Comparison of ENCODE assay signal across 1 cellular context in the genomic region with DNA sequence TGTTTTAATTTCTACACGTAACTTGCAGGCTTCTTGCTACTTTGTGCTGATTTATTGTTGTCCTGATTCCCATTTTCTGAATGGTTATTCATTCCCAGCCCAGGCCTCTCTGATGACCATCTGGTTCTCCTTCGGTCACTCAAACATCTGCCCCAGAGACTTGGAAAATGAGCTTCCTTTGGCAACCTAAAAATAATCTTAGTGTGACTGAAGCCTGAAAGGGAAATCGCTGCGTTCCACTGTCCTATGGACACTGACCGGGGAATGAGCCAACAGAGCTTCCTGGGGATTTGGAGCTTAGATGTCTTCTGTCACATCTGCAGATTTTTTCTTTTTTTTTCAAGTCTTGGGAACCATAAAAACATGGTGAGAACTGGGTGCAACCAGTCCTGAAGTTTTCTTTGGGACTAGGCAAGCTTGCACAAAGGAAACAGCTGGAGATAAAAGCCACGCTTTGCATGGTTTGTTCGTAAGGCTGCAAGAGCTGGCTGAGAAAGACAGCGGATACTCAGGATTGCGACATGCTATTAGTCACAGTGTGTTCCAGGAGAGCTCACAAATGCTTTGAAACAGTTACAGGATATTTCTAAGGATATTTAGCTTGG.
TF ChIP-seq lines count a peak whose summit lies in the region.

No MANE protein-coding gene starts in this region.

TF ChIP-seq in SK-N-SH, 30 proteins besides CTCF, POLR2A, EP300 and RAD21 (continued from another document):
- TF ChIP-seq, protein P1, sequence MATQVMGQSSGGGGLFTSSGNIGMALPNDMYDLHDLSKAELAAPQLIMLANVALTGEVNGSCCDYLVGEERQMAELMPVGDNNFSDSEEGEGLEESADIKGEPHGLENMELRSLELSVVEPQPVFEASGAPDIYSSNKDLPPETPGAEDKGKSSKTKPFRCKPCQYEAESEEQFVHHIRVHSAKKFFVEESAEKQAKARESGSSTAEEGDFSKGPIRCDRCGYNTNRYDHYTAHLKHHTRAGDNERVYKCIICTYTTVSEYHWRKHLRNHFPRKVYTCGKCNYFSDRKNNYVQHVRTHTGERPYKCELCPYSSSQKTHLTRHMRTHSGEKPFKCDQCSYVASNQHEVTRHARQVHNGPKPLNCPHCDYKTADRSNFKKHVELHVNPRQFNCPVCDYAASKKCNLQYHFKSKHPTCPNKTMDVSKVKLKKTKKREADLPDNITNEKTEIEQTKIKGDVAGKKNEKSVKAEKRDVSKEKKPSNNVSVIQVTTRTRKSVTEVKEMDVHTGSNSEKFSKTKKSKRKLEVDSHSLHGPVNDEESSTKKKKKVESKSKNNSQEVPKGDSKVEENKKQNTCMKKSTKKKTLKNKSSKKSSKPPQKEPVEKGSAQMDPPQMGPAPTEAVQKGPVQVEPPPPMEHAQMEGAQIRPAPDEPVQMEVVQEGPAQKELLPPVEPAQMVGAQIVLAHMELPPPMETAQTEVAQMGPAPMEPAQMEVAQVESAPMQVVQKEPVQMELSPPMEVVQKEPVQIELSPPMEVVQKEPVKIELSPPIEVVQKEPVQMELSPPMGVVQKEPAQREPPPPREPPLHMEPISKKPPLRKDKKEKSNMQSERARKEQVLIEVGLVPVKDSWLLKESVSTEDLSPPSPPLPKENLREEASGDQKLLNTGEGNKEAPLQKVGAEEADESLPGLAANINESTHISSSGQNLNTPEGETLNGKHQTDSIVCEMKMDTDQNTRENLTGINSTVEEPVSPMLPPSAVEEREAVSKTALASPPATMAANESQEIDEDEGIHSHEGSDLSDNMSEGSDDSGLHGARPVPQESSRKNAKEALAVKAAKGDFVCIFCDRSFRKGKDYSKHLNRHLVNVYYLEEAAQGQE (IDR thresholded peaks at IDR 0.05; ENCODE audit: low read depth, low read length): no peak
- no peak for TF ChIP-seq POLR2AphosphoS5 (IDR thresholded peaks at IDR 0.05; ENCODE audit: low read depth, low read length)
- no peak for TF ChIP-seq RFX5 (IDR thresholded peaks at IDR 0.05; ENCODE audit: low read length)
- TF ChIP-seq, protein P2, sequence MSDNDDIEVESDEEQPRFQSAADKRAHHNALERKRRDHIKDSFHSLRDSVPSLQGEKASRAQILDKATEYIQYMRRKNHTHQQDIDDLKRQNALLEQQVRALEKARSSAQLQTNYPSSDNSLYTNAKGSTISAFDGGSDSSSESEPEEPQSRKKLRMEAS (IDR thresholded peaks at IDR 0.05; ENCODE audit: low read depth): no peak
- no peak for TF ChIP-seq MXI1 (IDR thresholded peaks at IDR 0.05; ENCODE audit: low read depth, low read length)
- TF ChIP-seq, protein P3, sequence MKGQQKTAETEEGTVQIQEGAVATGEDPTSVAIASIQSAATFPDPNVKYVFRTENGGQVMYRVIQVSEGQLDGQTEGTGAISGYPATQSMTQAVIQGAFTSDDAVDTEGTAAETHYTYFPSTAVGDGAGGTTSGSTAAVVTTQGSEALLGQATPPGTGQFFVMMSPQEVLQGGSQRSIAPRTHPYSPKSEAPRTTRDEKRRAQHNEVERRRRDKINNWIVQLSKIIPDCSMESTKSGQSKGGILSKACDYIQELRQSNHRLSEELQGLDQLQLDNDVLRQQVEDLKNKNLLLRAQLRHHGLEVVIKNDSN (IDR thresholded peaks at IDR 0.05; ENCODE audit: borderline replicate concordance, low read depth): no peak
- TF ChIP-seq, protein P4, sequence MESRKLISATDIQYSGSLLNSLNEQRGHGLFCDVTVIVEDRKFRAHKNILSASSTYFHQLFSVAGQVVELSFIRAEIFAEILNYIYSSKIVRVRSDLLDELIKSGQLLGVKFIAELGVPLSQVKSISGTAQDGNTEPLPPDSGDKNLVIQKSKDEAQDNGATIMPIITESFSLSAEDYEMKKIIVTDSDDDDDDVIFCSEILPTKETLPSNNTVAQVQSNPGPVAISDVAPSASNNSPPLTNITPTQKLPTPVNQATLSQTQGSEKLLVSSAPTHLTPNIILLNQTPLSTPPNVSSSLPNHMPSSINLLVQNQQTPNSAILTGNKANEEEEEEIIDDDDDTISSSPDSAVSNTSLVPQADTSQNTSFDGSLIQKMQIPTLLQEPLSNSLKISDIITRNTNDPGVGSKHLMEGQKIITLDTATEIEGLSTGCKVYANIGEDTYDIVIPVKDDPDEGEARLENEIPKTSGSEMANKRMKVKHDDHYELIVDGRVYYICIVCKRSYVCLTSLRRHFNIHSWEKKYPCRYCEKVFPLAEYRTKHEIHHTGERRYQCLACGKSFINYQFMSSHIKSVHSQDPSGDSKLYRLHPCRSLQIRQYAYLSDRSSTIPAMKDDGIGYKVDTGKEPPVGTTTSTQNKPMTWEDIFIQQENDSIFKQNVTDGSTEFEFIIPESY (IDR thresholded peaks at IDR 0.05; ENCODE audit: borderline replicate concordance, low read depth): no peak
- no peak for TF ChIP-seq YY1 (IDR thresholded peaks at IDR 0.05; ENCODE audit: low read depth)
- TF ChIP-seq TAF1 (IDR thresholded peaks at IDR 0.05; ENCODE audit: borderline replicate concordance, low read depth, low read length): no peak
- no peak for TF ChIP-seq FOXM1 (IDR thresholded peaks at IDR 0.05; ENCODE audit: low read depth)
